9 cellular contexts compared by ENCODE assay signal in genomic region chr2:20457661-20458630, GRCh38.
"Had no signal": no experiment of that assay in that cellular context is flagged by ENCODE, and none has a peak within 500 bp of the region (broad histone marks: within the 10 kb centered on the region; RNA-seq: fewer than 3 reads in every experiment).

No MANE protein-coding gene starts in this region.

- H3K4me3 Mint-ChIP-seq: natural killer cell had no signal

- DNase-seq: activated CD4-positive, alpha-beta T cell treated with anti-CD3 and anti-CD28 coated beads for 1 hour; activated naive CD4-positive, alpha-beta T cell; left colon; mammary epithelial cell; natural killer cell; stimulated activated CD4-positive, alpha-beta T cell treated with anti-CD3 and anti-CD28 coated beads, Interleukin-12 subunit alpha, Interleukin-12 subunit beta, amount 100 ng/mL, for 4 hours; trophoblast cell had no signal

- ATAC-seq: esophagus mucosa, left colon, natural killer cell had no signal

- H3K4me1 Mint-ChIP-seq: natural killer cell had no signal

- H3K27ac Mint-ChIP-seq: activated T-cell treated with anti-CD3 and anti-CD28 coated beads, Interleukin-2, amount 50 U/mL, for 72 hours; natural killer cell had no signal

- H3K9me3 Mint-ChIP-seq: natural killer cell had no signal
